Comparison of ENCODE assay signal across 26 cellular contexts in genomic region chr3:3532544-3532943, GRCh38.
"Had no signal": no experiment of that assay in that cellular context is flagged by ENCODE, and none has a peak within 500 bp of the region (broad histone marks: within the 10 kb centered on the region; RNA-seq: fewer than 3 reads in every experiment).

No MANE protein-coding gene starts in this region.

- H3K79me2 ChIP-seq: parathyroid adenoma had no signal

- H3K27me3 ChIP-seq: neural progenitor cell, ovary, right lobe of liver, sigmoid colon, stomach, thyroid gland, tibial nerve, upper lobe of left lung, vagina had no signal

- H3K9me3 ChIP-seq: ovary, psoas muscle, right lobe of liver, sigmoid colon, stomach, thoracic aorta, thyroid gland, tibial nerve, upper lobe of left lung, vagina had no signal

- ATAC-seq: natural killer cell; psoas muscle; right cardiac atrium; right lobe of liver; stimulated activated effector memory CD8-positive, alpha-beta T cell treated with anti-CD3 and anti-CD28 coated beads, Interleukin-12 subunit alpha, Interleukin-12 subunit beta, amount 100 ng/mL, for 72 hours; stimulated activated naive B cell treated with anti-CD40 and anti-IgM and Interleukin-4, amounts not matched to agents 10 μg/mL and 1 μg/mL and 100 μg/mL, for 72 hours had no signal

- H2AFZ ChIP-seq: neural progenitor cell, parathyroid adenoma had no signal

- H3K4me2 ChIP-seq: neural progenitor cell had no signal

- FAIRE-seq: small intestine, urothelium cell line had no signal

- H3K9ac ChIP-seq: neural progenitor cell, parathyroid adenoma had no signal

- H3K27ac ChIP-seq: neural progenitor cell, ovary, parathyroid adenoma, psoas muscle, right lobe of liver, sigmoid colon, stomach, thoracic aorta, thyroid gland, tibial nerve, upper lobe of left lung, vagina had no signal

- H3K4me1 ChIP-seq: neural progenitor cell, parathyroid adenoma, psoas muscle, right lobe of liver, sigmoid colon, stomach, thyroid gland, tibial nerve, upper lobe of left lung, vagina had no signal

- H3K4me3 ChIP-seq: neural progenitor cell, ovary, psoas muscle, right lobe of liver, sigmoid colon, stomach, thoracic aorta, thyroid gland, tibial nerve, upper lobe of left lung, vagina had no signal

- H3K36me3 ChIP-seq: neural progenitor cell, ovary, right lobe of liver, sigmoid colon, stomach, thoracic aorta, thyroid gland, tibial nerve, upper lobe of left lung, vagina had no signal

- DNase-seq: natural killer cell; occipital lobe; ovary; posterior cingulate gyrus; psoas muscle; right cardiac atrium; right lobe of liver; sigmoid colon; small intestine; stimulated activated CD4-positive, alpha-beta T cell treated with anti-CD3 and anti-CD28 coated beads, Interleukin-15, amount 100 ng/mL, for 24 hours; stimulated activated CD4-positive, alpha-beta T cell treated with anti-CD3 and anti-CD28 coated beads, Interleukin-2, amount 100 ng/mL, for 24 hours; stimulated activated CD4-positive, alpha-beta T cell treated with anti-CD3 and anti-CD28 coated beads, Interleukin-2, amount 100 ng/mL, for 48 hours; stimulated activated CD4-positive, alpha-beta T cell treated with anti-CD3 and anti-CD28 coated beads, Interleukin-4, amount 100 ng/mL, for 24 hours; stimulated activated naive B cell treated with anti-CD40 and anti-IgM and Interleukin-4, amounts not matched to agents 10 μg/mL and 1 μg/mL and 100 μg/mL, for 72 hours; stimulated activated naive CD4-positive, alpha-beta T cell treated with Interleukin-2 at 50 U/mL for 16 hours; stomach; thyroid gland; trophoblast cell; upper lobe of left lung had no signal
